In genomic region chr17:1340371-1340770, GRCh38 we compare ENCODE assay signal across 1 cellular context.
TF ChIP-seq lines count a peak whose summit lies in the region.

No MANE protein-coding gene starts in this region.

TF ChIP-seq in HepG2, 621 proteins besides CTCF, POLR2A, EP300 and RAD21:
- no peak for TF ChIP-seq USF2 (IDR thresholded peaks at IDR 0.05; ENCODE audit: low read depth, low read length)
- TF ChIP-seq USF2 (CRISPR knock-in tag; IDR thresholded peaks at IDR 0.05; ENCODE audit: borderline replicate concordance): no peak
